15 cellular contexts compared by ENCODE assay signal in the genomic region with DNA sequence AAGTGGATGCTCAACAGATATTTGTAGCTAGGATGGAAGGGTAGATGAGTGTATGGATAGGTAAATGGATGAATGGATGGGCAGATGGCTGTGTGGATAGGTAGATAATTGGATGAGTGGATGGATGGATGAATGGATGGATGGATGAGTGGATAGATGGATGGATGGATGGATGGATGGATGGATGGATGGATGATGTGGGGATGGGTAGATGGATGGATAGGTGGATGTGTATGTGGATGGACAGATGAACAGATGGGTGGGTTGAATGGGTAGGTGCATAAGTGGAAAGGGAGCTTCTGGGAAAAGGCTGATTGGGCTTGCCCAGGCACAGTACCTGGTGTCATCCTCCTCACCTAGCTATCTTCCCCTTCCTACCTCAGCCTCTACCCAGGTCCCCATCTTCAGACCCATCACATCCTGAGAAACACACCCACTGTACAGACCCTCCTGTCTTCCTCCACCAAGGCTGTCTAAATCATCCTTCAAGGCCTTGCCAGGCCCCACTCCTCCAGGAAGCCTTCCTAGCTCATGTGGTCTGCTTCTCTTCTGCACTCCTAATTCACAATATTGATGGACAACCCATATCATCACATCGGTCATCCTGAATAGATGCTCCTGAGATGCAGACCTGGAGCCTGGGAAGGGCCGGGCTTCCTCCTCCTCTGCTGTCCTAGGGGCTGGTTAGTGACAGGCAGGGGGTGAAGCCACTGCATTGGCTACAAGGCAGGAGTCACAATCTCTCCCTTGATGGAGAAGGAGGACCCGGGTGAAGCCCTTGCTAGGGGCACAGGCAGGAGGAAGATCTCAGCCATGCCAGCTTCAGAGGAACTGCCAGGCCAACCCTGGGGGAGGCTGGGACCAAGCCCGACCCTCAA. TPM values are rescaled to one million over a fixed set of nuclear protein-coding genes. Genes with fewer than 3 reads are reported as not detected.
DNase-seq lines count a peak whose midpoint lies in the region; TF ChIP-seq lines count a peak whose summit lies in the region.
"Had no signal": no experiment of that assay in that cellular context is flagged by ENCODE, and none has a peak within 500 bp of the region (broad histone marks: within the 10 kb centered on the region; RNA-seq: fewer than 3 reads in every experiment).

No MANE protein-coding gene starts in this region.

- H3K36me3 Mint-ChIP-seq in endodermal cell (ENCODE audit: low read depth): peaks cover 5% of the 10 kb centered on the region

- H3K27me3 Mint-ChIP-seq in endodermal cell (ENCODE audit: insufficient read depth): peaks cover 8% of the 10 kb centered on the region

- peaks cover 21% of the 10 kb centered on the region for H3K9me3 Mint-ChIP-seq in endodermal cell

- TF ChIP-seq CTCF in dorsolateral prefrontal cortex (IDR thresholded peaks at IDR 0.05 in 54 of 56, conservative IDR thresholded peaks at IDR 0.05 in 2 of 56; ENCODE audit: low read depth in 1 of 56, partially characterized antibody in 56 of 56) (no peak), transverse colon (IDR thresholded peaks at IDR 0.05) (no peak), endodermal cell (conservative IDR thresholded peaks at IDR 0.05) (no peak)

- H3K4me3 Mint-ChIP-seq in endodermal cell: no peak overlapping the region
- H3K4me3 Mint-ChIP-seq: stimulated activated naive CD8-positive, alpha-beta T cell treated with anti-CD3 and anti-CD28 coated beads, Interleukin-15, amount 100 ng/mL, for 72 hours had no signal

- H3K36me3 ChIP-seq in muscle layer of colon (ENCODE audit: insufficient read depth, low read length) (no peaks in the 10 kb centered on the region), transverse colon (no peaks in the 10 kb centered on the region), endodermal cell (ENCODE audit: control insufficient read depth, insufficient read depth, low read length) (no peaks in the 10 kb centered on the region)
- H3K36me3 ChIP-seq: MG63, ovary had no signal

- no peaks in the 10 kb centered on the region for H3K4me1 Mint-ChIP-seq in endodermal cell

- H3K4me3 ChIP-seq in dorsolateral prefrontal cortex (peak overlapping the region in 3 of 59 donors; percentile 2 to 18 (median 7)), muscle layer of colon (ENCODE audit: low read depth in 1 of 2, low read length in 2 of 2) (no peak overlapping the region), transverse colon (no peak overlapping the region), endodermal cell (ENCODE audit: low read length) (no peak overlapping the region)
- H3K4me3 ChIP-seq: MG63, ovary had no signal

- H3K27me3 ChIP-seq in dorsolateral prefrontal cortex (no peaks in the 10 kb centered on the region), muscle layer of colon (ENCODE audit: control insufficient read depth in 1 of 2, insufficient read depth in 2 of 2, low read length in 2 of 2) (no peaks in the 10 kb centered on the region), transverse colon (no peaks in the 10 kb centered on the region), endodermal cell (ENCODE audit: control insufficient read depth, insufficient read depth, low read length, poor library complexity, severe bottlenecking) (no peaks in the 10 kb centered on the region)
- H3K27me3 ChIP-seq: MG63, ovary had no signal

- intact Hi-C loops in dorsolateral prefrontal cortex (cut with DNase I): loop anchor here in 1 of 2 donors (5.0 kb wide), 1 partner anchor 34 kb away; no protein-coding TSS in a partner anchor
- intact Hi-C loops in transverse colon (cut with DNase I; ENCODE audit: low total_unique reads): no loop called here

- WGBS in transverse colon (ENCODE audit: low coverage in 1 of 2), 2 donors: 66 to 100% methylated on average over 1 to 4 of the region's 4 CpGs
- WGBS in endodermal cell (ENCODE audit: insufficient coverage in 1 of 2, insufficient read length in 1 of 2), 2 experiments: 90% methylated on average over 4 of the region's 4 CpGs

- H3K9me3 ChIP-seq in muscle layer of colon (ENCODE audit: low read length): no peaks in the 10 kb centered on the region
- peaks cover 0 to 5% of the 10 kb centered on the region in 2 donors for H3K9me3 ChIP-seq in transverse colon
- peaks cover 16% of the 10 kb centered on the region for H3K9me3 ChIP-seq in endodermal cell (ENCODE audit: control insufficient read depth, low read length)
- H3K9me3 ChIP-seq: MG63, ovary had no signal

- in situ Hi-C loops in transverse colon (cut with MboI; ENCODE audit: low pct_ligation_motif_present in 1 of 4, low pct_unique_long_range_greater_than_20kb in 1 of 4, low sequenced_read_pairs in 3 of 4): loop anchor here in 1 of 4 donors (25.0 kb wide), 1 partner anchor 214 kb away; no protein-coding TSS in a partner anchor

- no peak overlapping the region for H3K27ac Mint-ChIP-seq in endodermal cell
- H3K27ac Mint-ChIP-seq: activated naive CD4-positive, alpha-beta T cell treated with anti-CD3 and anti-CD28 coated beads, Interleukin-2, amount 50 U/mL, for 72 hours; stimulated activated naive CD8-positive, alpha-beta T cell treated with anti-CD3 and anti-CD28 coated beads, Interleukin-15, amount 100 ng/mL, for 72 hours had no signal

- H3K9ac ChIP-seq in muscle layer of colon (ENCODE audit: low read length) (no peak overlapping the region), endodermal cell (ENCODE audit: extremely low read depth, low read length, poor library complexity, severe bottlenecking) (no peak overlapping the region)

- H3K27ac ChIP-seq in dorsolateral prefrontal cortex (peak overlapping the region in 46 of 59 donors; percentile 3 to 84 (median 60)), muscle layer of colon (ENCODE audit: low read depth, low read length) (peak overlapping the region; percentile 35), transverse colon (peak overlapping the region; percentile 44 to 66 (median 58)), endodermal cell (ENCODE audit: low read depth, low read length) (no peak overlapping the region)
- H3K27ac ChIP-seq: 22Rv1 had no signal

- H3K4me1 ChIP-seq in muscle layer of colon (ENCODE audit: insufficient read depth, low read length) (peaks cover 14% of the 10 kb centered on the region), transverse colon (peaks cover 6 to 19% (median 13%) of the 10 kb centered on the region in 4 donors), endodermal cell (ENCODE audit: control insufficient read depth, insufficient read depth, low read length) (no peaks in the 10 kb centered on the region)

- DNase-seq in DMS53 treated with DMSO at 0.1 percent for 48 hours (lab: John Stamatoyannopoulos, UW; ENCODE audit: unreplicated experiment) (peak; percentile 73), DMS53 (lab: John Stamatoyannopoulos, UW) (no peak), dorsolateral prefrontal cortex (peak in 1 of 10 donors; percentile 6), transverse colon (no peak), endodermal cell (no peak)
- DNase-seq in stimulated activated CD8-positive, alpha-beta memory T cell treated with anti-CD3 and anti-CD28 coated beads, Interleukin-4, amount 100 ng/mL, for 48 hours: no peak
- no peak for DNase-seq in activated CD8-positive, alpha-beta memory T cell treated with anti-CD3 and anti-CD28 coated beads, Interleukin-2, amount 50 U/mL, for 4 hours
- DNase-seq: activated CD8-positive, alpha-beta memory T cell treated with anti-CD3 and anti-CD28 coated beads for 24 hours; stimulated activated CD4-positive, alpha-beta T cell treated with anti-CD3 and anti-CD28 coated beads, Interleukin-4, amount 100 ng/mL, for 1 hour; stimulated activated naive CD8-positive, alpha-beta T cell treated with anti-CD3 and anti-CD28 coated beads, Interleukin-15, amount 100 ng/mL, for 72 hours had no signal

- TF ChIP-seq POLR2A in transverse colon (IDR thresholded peaks at IDR 0.05): no peak

- TF ChIP-seq EP300 in transverse colon (IDR thresholded peaks at IDR 0.05; ENCODE audit: low read depth): no peak

RNA-seq across cellular contexts. Expression of gene SMAD7, which starts 49.4 kb away (rescaled TPM):
- total RNA-seq in dorsolateral prefrontal cortex (10 to 100 TPM; 14.2 to 34.2 (median 23.6) TPM), transverse colon (100 to 1,000 TPM in 1 of 4 donors, 10 to 100 TPM in 3; 76.0 to 199 (median 77.1) TPM), endodermal cell (10 to 100 TPM; 52.4 to 67.4 TPM)
- polyA plus RNA-seq in endodermal cell (2013, experiment 1 of 2): 16.5 TPM
- polyA plus RNA-seq in endodermal cell (2013, experiment 2 of 2): 16.2 TPM
